In the genomic region with DNA sequence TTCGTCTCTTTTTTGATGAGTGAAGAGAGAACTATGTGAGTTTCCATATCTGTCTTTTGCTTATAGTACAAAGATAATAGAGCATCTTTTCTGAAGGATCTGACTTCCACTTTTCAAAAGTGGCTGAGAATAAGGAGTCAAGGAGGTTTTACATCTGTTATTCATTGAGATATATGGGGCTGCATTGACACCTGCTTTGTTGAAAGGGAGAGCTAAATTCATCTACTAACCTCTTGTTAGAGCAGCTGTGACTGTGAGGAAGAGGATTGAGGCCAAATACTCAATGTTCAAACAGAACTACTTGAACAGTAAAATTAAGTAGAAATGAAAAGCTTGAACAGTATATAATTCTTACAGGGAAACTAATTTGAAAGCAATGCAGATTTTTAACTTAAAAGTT, we compare ENCODE assay signal across 19 cellular contexts.
DNase-seq lines count a peak whose midpoint lies in the region; ATAC-seq, FAIRE-seq and TF ChIP-seq lines count a peak whose summit lies in the region.
"Had no signal": no experiment of that assay in that cellular context is flagged by ENCODE, and none has a peak within 500 bp of the region (broad histone marks: within the 10 kb centered on the region; RNA-seq: fewer than 3 reads in every experiment).

No MANE protein-coding gene starts in this region.

- H3K9me3 ChIP-seq in Loucy (ENCODE audit: insufficient read depth, low read depth, low read length) (no peaks in the 10 kb centered on the region), OCI-LY7 (ENCODE audit: low read length) (no peaks in the 10 kb centered on the region)
- H3K9me3 ChIP-seq: A549, Caco-2 had no signal

- H3K36me3 ChIP-seq in Loucy (ENCODE audit: insufficient read depth, low read length) = no peaks in the 10 kb centered on the region
- no peaks in the 10 kb centered on the region for H3K36me3 ChIP-seq in OCI-LY7 (ENCODE audit: insufficient read depth, low read length)

- H3K4me1 Mint-ChIP-seq in nephron = peaks cover 40% of the 10 kb centered on the region

- H3K9me2 ChIP-seq in Loucy (replicated peaks; ENCODE audit: low read depth, low read length) (no peaks in the 10 kb centered on the region), OCI-LY7 (ENCODE audit: insufficient read depth, low read length) (no peaks in the 10 kb centered on the region)

- H3F3A ChIP-seq in Loucy (ENCODE audit: low read depth) = no peaks in the 10 kb centered on the region

- H3K27me3 Mint-ChIP-seq in nephron (ENCODE audit: low read depth) = no peaks in the 10 kb centered on the region
- H3K27me3 Mint-ChIP-seq: CD4-positive, alpha-beta T cell had no signal

- H2AFZ ChIP-seq in Loucy (ENCODE audit: low read length) (peak overlapping the region; percentile 46; the same call in 1 of the 2 replicates), OCI-LY7 (ENCODE audit: low read length) (peak overlapping the region; percentile 93)
- H2AFZ ChIP-seq: GM23338 had no signal

- CTCF ChIA-PET in OCI-LY7 (lab: Charles Lee; ENCODE audit: unreplicated experiment) = interaction anchor here (0.5 to 1.8 kb wide), 2 partner anchors 12 to 89 kb away, joined by 3 to 7 read pairs; no protein-coding TSS in a partner anchor

- no peak for ATAC-seq in HG02571 (IDR thresholded peaks at IDR 0.05; ENCODE audit: unreplicated experiment)
- ATAC-seq: A549, GM23338, HepG2 had no signal

- peak overlapping the region in 1 of 3 experiments; percentile 35 for H3K4me3 Mint-ChIP-seq in nephron
- H3K4me3 Mint-ChIP-seq: CD4-positive, alpha-beta T cell; GM23338 had no signal

- no peak overlapping the region for H3K9ac ChIP-seq in Loucy (ENCODE audit: low read depth, low read length, poor library complexity, severe bottlenecking)

- peak overlapping the region; percentile 18 to 68 (median 40) for H3K27ac Mint-ChIP-seq in nephron
- H3K27ac Mint-ChIP-seq: CD4-positive, alpha-beta T cell; GM23338 had no signal

- DNase-seq in OCI-LY7 (ENCODE audit: low spot score) (peak; percentile 81), T-helper 9 cell (no peak), NCI-H2029 treated with DMSO at 0.1 percent for 48 hours (lab: John Stamatoyannopoulos, UW) (no peak), OCI-M1 (lab: John Stamatoyannopoulos, UW) (no peak)
- DNase-seq: AML-193; Caco-2; CD4-positive, alpha-beta T cell; HCEC 1CT had no signal

- H3K36me3 Mint-ChIP-seq in nephron (ENCODE audit: low read depth) = no peaks in the 10 kb centered on the region

- peak overlapping the region; percentile 69 for H3K27ac ChIP-seq in OCI-LY7 (ENCODE audit: low read depth, low read length, poor library complexity, severe bottlenecking)
- H3K27ac ChIP-seq: A549, C4-2B had no signal

- H3K4me3 ChIP-seq in Loucy (ENCODE audit: low read length, poor library complexity, severe bottlenecking) (no peak overlapping the region), OCI-LY7 (ENCODE audit: low read depth, low read length, poor library complexity, severe bottlenecking) (peak overlapping the region; percentile 2)
- H3K4me3 ChIP-seq: A549, GM23338 had no signal

- H3K79me2 ChIP-seq in Loucy (ENCODE audit: insufficient read depth, low read length) (no peaks in the 10 kb centered on the region), OCI-LY7 (ENCODE audit: insufficient read depth, low read depth, low read length) (no peaks in the 10 kb centered on the region)

- H3K4me2 ChIP-seq in Loucy (ENCODE audit: low read depth, low read length, poor library complexity, severe bottlenecking) (no peak overlapping the region), OCI-LY7 (ENCODE audit: low read length) (peak overlapping the region; percentile 44)
- H3K4me2 ChIP-seq: A549, GM23338 had no signal

- no peaks in the 10 kb centered on the region for H4K20me1 ChIP-seq in Loucy (ENCODE audit: insufficient read depth, low read length, poor library complexity, severe bottlenecking)
- no peaks in the 10 kb centered on the region for H4K20me1 ChIP-seq in OCI-LY7 (ENCODE audit: insufficient read depth, low read length)

- H3K4me1 ChIP-seq in Loucy (ENCODE audit: insufficient read depth, low read length, poor library complexity, severe bottlenecking) = no peaks in the 10 kb centered on the region
- peaks cover 32% of the 10 kb centered on the region for H3K4me1 ChIP-seq in OCI-LY7 (ENCODE audit: insufficient read depth, low read length, poor library complexity, severe bottlenecking)

- no peak for TF ChIP-seq CTCF in Loucy (conservative IDR thresholded peaks at IDR 0.05; ENCODE audit: low read length)
- no peak for TF ChIP-seq CTCF in OCI-LY7 (conservative IDR thresholded peaks at IDR 0.05; ENCODE audit: low read length)
- no peak for TF ChIP-seq CTCF in nephron (IDR thresholded peaks at IDR 0.05; ENCODE audit: unreplicated experiment in 3 of 3)

- intact Hi-C loops in OCI-LY7 (cut with micrococcal nuclease; ENCODE audit: unreplicated experiment) = no loop called here

- no peaks in the 10 kb centered on the region for H3K27me3 ChIP-seq in Loucy (ENCODE audit: insufficient read depth, low read length, poor library complexity, severe bottlenecking)

- BruUV-seq in OCI-LY7 (replicated peaks; lab: Mats Ljungman, UMichigan) = no TSS peak

- POLR2A ChIA-PET in OCI-LY7 (lab: Charles Lee) = interaction anchor here (0.5 to 3.5 kb wide), 23 partner anchors 8 to 291 kb away, joined by 3 to 30 read pairs (median 5); a partner anchor contains a TSS

- no peaks in the 10 kb centered on the region for H3K9me3 Mint-ChIP-seq in nephron
- H3K9me3 Mint-ChIP-seq: CD4-positive, alpha-beta T cell; GM23338 had no signal

- FAIRE-seq in endometrium (lab: Jason Lieb, UNC) = peak; percentile 18
- FAIRE-seq: A549, D721Med, G401.6, GM12891, HepG2 had no signal
